ENCODE assay signal across 1 cellular context in genomic region chr20:51735728-51736600, GRCh38.
TF ChIP-seq lines count a peak whose summit lies in the region.

No MANE protein-coding gene starts in this region.

TF ChIP-seq in HEK293, 187 proteins besides CTCF, POLR2A, EP300 and RAD21 (continued from another document and continues in another):
- 0 out of 2 replicates have a peak, but pooled peaks have one; percentile 18 for TF ChIP-seq TSHZ1 (tag by site-specific recombination; IDR thresholded peaks at IDR 0.05; ENCODE audit: borderline replicate concordance)
- TF ChIP-seq ZNF10 (tag by site-specific recombination; IDR thresholded peaks at IDR 0.05): 0 out of 2 replicates have a peak, but pooled peaks have one; percentile 50
- TF ChIP-seq ZNF777 (tag by site-specific recombination; IDR thresholded peaks at IDR 0.05; ENCODE audit: borderline replicate concordance): no peak
- peak; percentile 54 for TF ChIP-seq ZNF366 (tag by site-specific recombination; conservative IDR thresholded peaks at IDR 0.05)
- TF ChIP-seq ZNF274 (IDR thresholded peaks at IDR 0.05; ENCODE audit: low read length): no peak
- TF ChIP-seq ZNF274 (tag by site-specific recombination; IDR thresholded peaks at IDR 0.05; ENCODE audit: borderline replicate concordance): no peak
- no peak for TF ChIP-seq ZNF549 (tag by site-specific recombination; IDR thresholded peaks at IDR 0.05)
- no peak for TF ChIP-seq ZBTB7A (tag by site-specific recombination; IDR thresholded peaks at IDR 0.05; ENCODE audit: low read depth)
- no peak for TF ChIP-seq ZNF202 (tag by site-specific recombination; IDR thresholded peaks at IDR 0.05; ENCODE audit: borderline replicate concordance)
- TF ChIP-seq ZNF292 (tag by site-specific recombination; IDR thresholded peaks at IDR 0.05; ENCODE audit: borderline replicate concordance, low read depth): no peak
- no peak for TF ChIP-seq ZNF211 (tag by site-specific recombination; IDR thresholded peaks at IDR 0.05; ENCODE audit: low read depth)
- TF ChIP-seq PRDM6 (tag by site-specific recombination; IDR thresholded peaks at IDR 0.05): peak; percentile 88
- no peak for TF ChIP-seq ZNF530 (tag by site-specific recombination; IDR thresholded peaks at IDR 0.05; ENCODE audit: low read depth)
- TF ChIP-seq ZNF677 (tag by site-specific recombination; IDR thresholded peaks at IDR 0.05): no peak
- TF ChIP-seq GLI2 (tag by site-specific recombination; IDR thresholded peaks at IDR 0.05; ENCODE audit: borderline replicate concordance, low read depth): no peak; the same call in 1 of the 2 replicates
- no peak for TF ChIP-seq ZNF311 (tag by site-specific recombination; IDR thresholded peaks at IDR 0.05; ENCODE audit: borderline replicate concordance)
- no peak for TF ChIP-seq ZNF341 (tag by site-specific recombination; IDR thresholded peaks at IDR 0.05; ENCODE audit: low read depth)
- no peak for TF ChIP-seq ZNF335 (tag by site-specific recombination; conservative IDR thresholded peaks at IDR 0.05)
- TF ChIP-seq ZNF830 (tag by site-specific recombination; IDR thresholded peaks at IDR 0.05; ENCODE audit: low read depth): no peak
- TF ChIP-seq, protein P1, sequence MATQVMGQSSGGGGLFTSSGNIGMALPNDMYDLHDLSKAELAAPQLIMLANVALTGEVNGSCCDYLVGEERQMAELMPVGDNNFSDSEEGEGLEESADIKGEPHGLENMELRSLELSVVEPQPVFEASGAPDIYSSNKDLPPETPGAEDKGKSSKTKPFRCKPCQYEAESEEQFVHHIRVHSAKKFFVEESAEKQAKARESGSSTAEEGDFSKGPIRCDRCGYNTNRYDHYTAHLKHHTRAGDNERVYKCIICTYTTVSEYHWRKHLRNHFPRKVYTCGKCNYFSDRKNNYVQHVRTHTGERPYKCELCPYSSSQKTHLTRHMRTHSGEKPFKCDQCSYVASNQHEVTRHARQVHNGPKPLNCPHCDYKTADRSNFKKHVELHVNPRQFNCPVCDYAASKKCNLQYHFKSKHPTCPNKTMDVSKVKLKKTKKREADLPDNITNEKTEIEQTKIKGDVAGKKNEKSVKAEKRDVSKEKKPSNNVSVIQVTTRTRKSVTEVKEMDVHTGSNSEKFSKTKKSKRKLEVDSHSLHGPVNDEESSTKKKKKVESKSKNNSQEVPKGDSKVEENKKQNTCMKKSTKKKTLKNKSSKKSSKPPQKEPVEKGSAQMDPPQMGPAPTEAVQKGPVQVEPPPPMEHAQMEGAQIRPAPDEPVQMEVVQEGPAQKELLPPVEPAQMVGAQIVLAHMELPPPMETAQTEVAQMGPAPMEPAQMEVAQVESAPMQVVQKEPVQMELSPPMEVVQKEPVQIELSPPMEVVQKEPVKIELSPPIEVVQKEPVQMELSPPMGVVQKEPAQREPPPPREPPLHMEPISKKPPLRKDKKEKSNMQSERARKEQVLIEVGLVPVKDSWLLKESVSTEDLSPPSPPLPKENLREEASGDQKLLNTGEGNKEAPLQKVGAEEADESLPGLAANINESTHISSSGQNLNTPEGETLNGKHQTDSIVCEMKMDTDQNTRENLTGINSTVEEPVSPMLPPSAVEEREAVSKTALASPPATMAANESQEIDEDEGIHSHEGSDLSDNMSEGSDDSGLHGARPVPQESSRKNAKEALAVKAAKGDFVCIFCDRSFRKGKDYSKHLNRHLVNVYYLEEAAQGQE (tag by site-specific recombination; IDR thresholded peaks at IDR 0.05): no peak
- peak; percentile 80 for TF ChIP-seq ZNF629 (tag by site-specific recombination; IDR thresholded peaks at IDR 0.05)
- peak; percentile 51; the same call in 1 of the 2 replicates for TF ChIP-seq KLF8 (tag by site-specific recombination; IDR thresholded peaks at IDR 0.05)
- TF ChIP-seq YY2 (tag by site-specific recombination; IDR thresholded peaks at IDR 0.05): no peak
- TF ChIP-seq ZNF155 (tag by site-specific recombination; IDR thresholded peaks at IDR 0.05): no peak
- TF ChIP-seq ZBTB6 (tag by site-specific recombination; IDR thresholded peaks at IDR 0.05): 0 out of 2 replicates have a peak, but pooled peaks have one; percentile 20
- TF ChIP-seq ZNF513 (tag by site-specific recombination; IDR thresholded peaks at IDR 0.05): no peak
- TF ChIP-seq ZSCAN16 (tag by site-specific recombination; IDR thresholded peaks at IDR 0.05): no peak
- TF ChIP-seq ZNF600 (tag by site-specific recombination; IDR thresholded peaks at IDR 0.05): peak; percentile 90
- no peak for TF ChIP-seq MZF1 (tag by site-specific recombination; IDR thresholded peaks at IDR 0.05; ENCODE audit: borderline replicate concordance)
- no peak for TF ChIP-seq ZNF148 (tag by site-specific recombination; IDR thresholded peaks at IDR 0.05; ENCODE audit: borderline replicate concordance)
- TF ChIP-seq, protein P2, sequence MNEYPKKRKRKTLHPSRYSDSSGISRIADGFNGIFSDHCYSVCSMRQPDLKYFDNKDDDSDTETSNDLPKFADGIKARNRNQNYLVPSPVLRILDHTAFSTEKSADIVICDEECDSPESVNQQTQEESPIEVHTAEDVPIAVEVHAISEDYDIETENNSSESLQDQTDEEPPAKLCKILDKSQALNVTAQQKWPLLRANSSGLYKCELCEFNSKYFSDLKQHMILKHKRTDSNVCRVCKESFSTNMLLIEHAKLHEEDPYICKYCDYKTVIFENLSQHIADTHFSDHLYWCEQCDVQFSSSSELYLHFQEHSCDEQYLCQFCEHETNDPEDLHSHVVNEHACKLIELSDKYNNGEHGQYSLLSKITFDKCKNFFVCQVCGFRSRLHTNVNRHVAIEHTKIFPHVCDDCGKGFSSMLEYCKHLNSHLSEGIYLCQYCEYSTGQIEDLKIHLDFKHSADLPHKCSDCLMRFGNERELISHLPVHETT (tag by site-specific recombination; IDR thresholded peaks at IDR 0.05): peak; percentile 78; the same call in 1 of the 2 replicates
- no peak for TF ChIP-seq ZNF571 (tag by site-specific recombination; IDR thresholded peaks at IDR 0.05)
- peak; percentile 65 for TF ChIP-seq GLIS2 (tag by site-specific recombination; IDR thresholded peaks at IDR 0.05)
- TF ChIP-seq, protein P3, sequence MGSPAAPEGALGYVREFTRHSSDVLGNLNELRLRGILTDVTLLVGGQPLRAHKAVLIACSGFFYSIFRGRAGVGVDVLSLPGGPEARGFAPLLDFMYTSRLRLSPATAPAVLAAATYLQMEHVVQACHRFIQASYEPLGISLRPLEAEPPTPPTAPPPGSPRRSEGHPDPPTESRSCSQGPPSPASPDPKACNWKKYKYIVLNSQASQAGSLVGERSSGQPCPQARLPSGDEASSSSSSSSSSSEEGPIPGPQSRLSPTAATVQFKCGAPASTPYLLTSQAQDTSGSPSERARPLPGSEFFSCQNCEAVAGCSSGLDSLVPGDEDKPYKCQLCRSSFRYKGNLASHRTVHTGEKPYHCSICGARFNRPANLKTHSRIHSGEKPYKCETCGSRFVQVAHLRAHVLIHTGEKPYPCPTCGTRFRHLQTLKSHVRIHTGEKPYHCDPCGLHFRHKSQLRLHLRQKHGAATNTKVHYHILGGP (tag by site-specific recombination; IDR thresholded peaks at IDR 0.05): no peak
- TF ChIP-seq HOXC10 (CRISPR knock-in tag; IDR thresholded peaks at IDR 0.05): no peak
- TF ChIP-seq ZXDB (tag by site-specific recombination; IDR thresholded peaks at IDR 0.05): peak; percentile 87
- no peak for TF ChIP-seq ZNF423 (tag by site-specific recombination; IDR thresholded peaks at IDR 0.05)
- no peak for TF ChIP-seq ZNF350 (tag by site-specific recombination; IDR thresholded peaks at IDR 0.05)
- TF ChIP-seq ZNF529 (tag by site-specific recombination; IDR thresholded peaks at IDR 0.05; ENCODE audit: insufficient replicate concordance): no peak
- TF ChIP-seq ZNF175 (tag by site-specific recombination; IDR thresholded peaks at IDR 0.05): no peak
- no peak for TF ChIP-seq ZNF76 (tag by site-specific recombination; IDR thresholded peaks at IDR 0.05; ENCODE audit: borderline replicate concordance, low read depth)
- no peak for TF ChIP-seq ZNF776 (tag by site-specific recombination; IDR thresholded peaks at IDR 0.05; ENCODE audit: borderline replicate concordance)
- no peak for TF ChIP-seq ZNF623 (tag by site-specific recombination; IDR thresholded peaks at IDR 0.05)
- TF ChIP-seq ZNF48 (tag by site-specific recombination; IDR thresholded peaks at IDR 0.05): no peak
- TF ChIP-seq ZNF768 (tag by site-specific recombination; IDR thresholded peaks at IDR 0.05): no peak
